1 cellular context compared by ENCODE assay signal in the genomic region with DNA sequence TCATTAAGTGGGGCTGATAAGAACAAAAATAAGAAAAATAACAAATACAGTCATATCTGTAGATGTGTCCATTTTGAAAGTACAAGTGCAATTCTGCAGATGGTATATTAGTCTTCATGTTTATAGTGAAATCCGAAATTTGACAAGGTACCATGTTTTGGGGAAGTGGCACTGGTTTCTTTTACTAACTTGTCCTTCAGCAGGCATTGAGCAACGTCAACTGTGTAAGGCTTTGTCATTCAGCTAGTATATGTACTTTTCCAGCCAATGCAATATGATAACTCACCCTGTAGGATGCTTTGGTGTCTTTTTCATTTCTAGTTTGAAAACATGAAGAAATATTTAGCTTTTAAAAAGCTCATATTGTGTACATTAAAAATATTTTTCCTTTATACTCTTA.
TF ChIP-seq lines count a peak whose summit lies in the region.

No MANE protein-coding gene starts in this region.

TF ChIP-seq in GM23338, 12 proteins besides CTCF, POLR2A, EP300 and RAD21 (continued from another document):
- TF ChIP-seq POLR2AphosphoS5 (IDR thresholded peaks at IDR 0.05; ENCODE audit: low read depth) (no peak), EZH2phosphoT487 (IDR thresholded peaks at IDR 0.05; ENCODE audit: unreplicated experiment) (no peak), EZH2 (IDR thresholded peaks at IDR 0.05; ENCODE audit: low read depth, unreplicated experiment) (no peak), ZNF331 (CRISPR knock-in tag; IDR thresholded peaks at IDR 0.05; ENCODE audit: low read depth) (no peak), CREB1 (CRISPR knock-in tag; IDR thresholded peaks at IDR 0.05; ENCODE audit: low read depth) (no peak), STAT1 (IDR thresholded peaks at IDR 0.05; ENCODE audit: unreplicated experiment) (no peak), JUNB (IDR thresholded peaks at IDR 0.05; ENCODE audit: unreplicated experiment) (no peak)
- TF ChIP-seq, protein P1, sequence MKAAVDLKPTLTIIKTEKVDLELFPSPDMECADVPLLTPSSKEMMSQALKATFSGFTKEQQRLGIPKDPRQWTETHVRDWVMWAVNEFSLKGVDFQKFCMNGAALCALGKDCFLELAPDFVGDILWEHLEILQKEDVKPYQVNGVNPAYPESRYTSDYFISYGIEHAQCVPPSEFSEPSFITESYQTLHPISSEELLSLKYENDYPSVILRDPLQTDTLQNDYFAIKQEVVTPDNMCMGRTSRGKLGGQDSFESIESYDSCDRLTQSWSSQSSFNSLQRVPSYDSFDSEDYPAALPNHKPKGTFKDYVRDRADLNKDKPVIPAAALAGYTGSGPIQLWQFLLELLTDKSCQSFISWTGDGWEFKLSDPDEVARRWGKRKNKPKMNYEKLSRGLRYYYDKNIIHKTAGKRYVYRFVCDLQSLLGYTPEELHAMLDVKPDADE (IDR thresholded peaks at IDR 0.05), result no peak
- TF ChIP-seq, protein P2, sequence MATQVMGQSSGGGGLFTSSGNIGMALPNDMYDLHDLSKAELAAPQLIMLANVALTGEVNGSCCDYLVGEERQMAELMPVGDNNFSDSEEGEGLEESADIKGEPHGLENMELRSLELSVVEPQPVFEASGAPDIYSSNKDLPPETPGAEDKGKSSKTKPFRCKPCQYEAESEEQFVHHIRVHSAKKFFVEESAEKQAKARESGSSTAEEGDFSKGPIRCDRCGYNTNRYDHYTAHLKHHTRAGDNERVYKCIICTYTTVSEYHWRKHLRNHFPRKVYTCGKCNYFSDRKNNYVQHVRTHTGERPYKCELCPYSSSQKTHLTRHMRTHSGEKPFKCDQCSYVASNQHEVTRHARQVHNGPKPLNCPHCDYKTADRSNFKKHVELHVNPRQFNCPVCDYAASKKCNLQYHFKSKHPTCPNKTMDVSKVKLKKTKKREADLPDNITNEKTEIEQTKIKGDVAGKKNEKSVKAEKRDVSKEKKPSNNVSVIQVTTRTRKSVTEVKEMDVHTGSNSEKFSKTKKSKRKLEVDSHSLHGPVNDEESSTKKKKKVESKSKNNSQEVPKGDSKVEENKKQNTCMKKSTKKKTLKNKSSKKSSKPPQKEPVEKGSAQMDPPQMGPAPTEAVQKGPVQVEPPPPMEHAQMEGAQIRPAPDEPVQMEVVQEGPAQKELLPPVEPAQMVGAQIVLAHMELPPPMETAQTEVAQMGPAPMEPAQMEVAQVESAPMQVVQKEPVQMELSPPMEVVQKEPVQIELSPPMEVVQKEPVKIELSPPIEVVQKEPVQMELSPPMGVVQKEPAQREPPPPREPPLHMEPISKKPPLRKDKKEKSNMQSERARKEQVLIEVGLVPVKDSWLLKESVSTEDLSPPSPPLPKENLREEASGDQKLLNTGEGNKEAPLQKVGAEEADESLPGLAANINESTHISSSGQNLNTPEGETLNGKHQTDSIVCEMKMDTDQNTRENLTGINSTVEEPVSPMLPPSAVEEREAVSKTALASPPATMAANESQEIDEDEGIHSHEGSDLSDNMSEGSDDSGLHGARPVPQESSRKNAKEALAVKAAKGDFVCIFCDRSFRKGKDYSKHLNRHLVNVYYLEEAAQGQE (IDR thresholded peaks at IDR 0.05; ENCODE audit: unreplicated experiment), result no peak
